In genomic region chr22:17726561-17727243, GRCh38 we compare ENCODE assay signal across 10 cellular contexts. TPM values are rescaled to one million over a fixed set of nuclear protein-coding genes. Genes with fewer than 3 reads are reported as not detected.
DNase-seq lines count a peak whose midpoint lies in the region; TF ChIP-seq lines count a peak whose summit lies in the region.
"Had no signal": no experiment of that assay in that cellular context is flagged by ENCODE, and none has a peak within 500 bp of the region (broad histone marks: within the 10 kb centered on the region; RNA-seq: fewer than 3 reads in every experiment).

No MANE protein-coding gene starts in this region.

- H3K9me3 Mint-ChIP-seq in HFFc6, result no peaks in the 10 kb centered on the region
- H3K9me3 Mint-ChIP-seq in activated naive CD8-positive, alpha-beta T cell treated with anti-CD3 and anti-CD28 coated beads for 36 hours, result no peaks in the 10 kb centered on the region
- no peaks in the 10 kb centered on the region for H3K9me3 Mint-ChIP-seq in immature natural killer cell

- H3K36me3 Mint-ChIP-seq in HFFc6 (ENCODE audit: low read depth) (peaks cover 29% of the 10 kb centered on the region), immature natural killer cell (peaks cover 7 to 17% (median 11%) of the 10 kb centered on the region in 3 donors)
- peaks cover 5% of the 10 kb centered on the region for H3K36me3 Mint-ChIP-seq in activated naive CD8-positive, alpha-beta T cell treated with anti-CD3 and anti-CD28 coated beads for 36 hours

- no peaks in the 10 kb centered on the region; the same call in none of the 2 replicates for H3K27me3 Mint-ChIP-seq in HFFc6 (ENCODE audit: insufficient read depth)
- H3K27me3 Mint-ChIP-seq in activated naive CD8-positive, alpha-beta T cell treated with anti-CD3 and anti-CD28 coated beads for 36 hours, result no peaks in the 10 kb centered on the region
- H3K27me3 Mint-ChIP-seq in immature natural killer cell (ENCODE audit: low read depth in 3 of 3), result peaks cover 0 to 3% (median 0%) of the 10 kb centered on the region in 3 donors

- TF ChIP-seq CTCF in HFFc6 (IDR thresholded peaks at IDR 0.05) (no peak), suprapubic skin (IDR thresholded peaks at IDR 0.05) (no peak)

- H3K4me3 ChIP-seq in ACC112 (ENCODE audit: low read depth, low read length), result no peak overlapping the region
- H3K4me3 ChIP-seq in suprapubic skin, result no peak overlapping the region
- H3K4me3 ChIP-seq: esophagus squamous epithelium had no signal

- peaks cover 8% of the 10 kb centered on the region for H3K4me1 ChIP-seq in ACC112 (ENCODE audit: control insufficient read depth, insufficient read depth, low read length, unreplicated experiment)
- no peaks in the 10 kb centered on the region for H3K4me1 ChIP-seq in suprapubic skin
- H3K4me1 ChIP-seq: parathyroid adenoma had no signal

- peak; percentile 74 for DNase-seq in HFFc6
- DNase-seq in activated naive CD8-positive, alpha-beta T cell treated with anti-CD3 and anti-CD28 coated beads for 36 hours, result no peak
- DNase-seq in immature natural killer cell, result no peak
- DNase-seq in suprapubic skin (ENCODE audit: low spot score in 2 of 2), result no peak
- no peak for DNase-seq in erythroblast (lab: John Stamatoyannopoulos, UW)
- no peak for DNase-seq in Ammon's horn (ENCODE audit: low spot score)
- DNase-seq in NCI-H446 (lab: John Stamatoyannopoulos, UW), result no peak
- DNase-seq: esophagus squamous epithelium had no signal

- no peaks in the 10 kb centered on the region for H3K9me3 ChIP-seq in suprapubic skin
- H3K9me3 ChIP-seq: esophagus squamous epithelium had no signal

- peaks cover 23% of the 10 kb centered on the region for H3K79me2 ChIP-seq in ACC112 (ENCODE audit: control insufficient read depth, insufficient read depth, low read length, unreplicated experiment)
- H3K79me2 ChIP-seq: parathyroid adenoma had no signal

- TF ChIP-seq POLR2A in suprapubic skin (IDR thresholded peaks at IDR 0.05), result no peak
- TF ChIP-seq POLR2A in erythroblast (IDR thresholded peaks at IDR 0.05; ENCODE audit: low read length), result no peak

- H3K4me3 Mint-ChIP-seq in HFFc6 (peak overlapping the region; percentile 79), immature natural killer cell (no peak overlapping the region)
- H3K4me3 Mint-ChIP-seq in activated naive CD8-positive, alpha-beta T cell treated with anti-CD3 and anti-CD28 coated beads for 36 hours, result no peak overlapping the region

- H3K27ac ChIP-seq in ACC112 (ENCODE audit: low read depth, low read length), result peak overlapping the region; percentile 29; the same call in 1 of the 2 replicates
- no peak overlapping the region for H3K27ac ChIP-seq in suprapubic skin
- H3K27ac ChIP-seq: parathyroid adenoma had no signal

- TF ChIP-seq EP300 in suprapubic skin (IDR thresholded peaks at IDR 0.05), result no peak

- H2AFZ ChIP-seq in ACC112 (ENCODE audit: low read length, unreplicated experiment), result no peak overlapping the region
- H2AFZ ChIP-seq: parathyroid adenoma had no signal

- H3K36me3 ChIP-seq in ACC112 (ENCODE audit: insufficient read depth, low read length) (0 out of 2 replicates have a peak, but pooled peaks cover 4% of the 10 kb centered on the region), suprapubic skin (peaks cover 56% of the 10 kb centered on the region)

- H3K27me3 ChIP-seq in ACC112 (ENCODE audit: insufficient read depth, low read length), result no peaks in the 10 kb centered on the region
- no peaks in the 10 kb centered on the region for H3K27me3 ChIP-seq in suprapubic skin
- H3K27me3 ChIP-seq: esophagus squamous epithelium had no signal

- WGBS in suprapubic skin, result 57% methylated on average over 8 of the region's 8 CpGs

- H3K4me1 Mint-ChIP-seq in HFFc6 (ENCODE audit: low read depth), result peaks cover 46% of the 10 kb centered on the region
- H3K4me1 Mint-ChIP-seq in activated naive CD8-positive, alpha-beta T cell treated with anti-CD3 and anti-CD28 coated beads for 36 hours, result peaks cover 15% of the 10 kb centered on the region
- peaks cover 10 to 11% of the 10 kb centered on the region in 2 donors for H3K4me1 Mint-ChIP-seq in immature natural killer cell

- peak overlapping the region; percentile 99 for H3K27ac Mint-ChIP-seq in HFFc6
- peak overlapping the region; percentile 43 for H3K27ac Mint-ChIP-seq in activated naive CD8-positive, alpha-beta T cell treated with anti-CD3 and anti-CD28 coated beads for 36 hours
- peak overlapping the region in 5 of 6 donors; percentile 20 to 84 (median 48) for H3K27ac Mint-ChIP-seq in immature natural killer cell

RNA-seq across cellular contexts. Expression of gene BID, which starts 47.6 kb away (rescaled TPM):
- total RNA-seq in HFFc6 (2021; fragmentation: NEBNext Ultra II Directional; extraction: Animal tissue kit (Norgen Biotek cat#: 25700)), result 10 to 100 TPM; 48.7 to 61.0 (median 50.6) TPM
- total RNA-seq in activated naive CD8-positive, alpha-beta T cell treated with anti-CD3 and anti-CD28 coated beads for 36 hours, result 10 to 100 TPM; 19.6 to 22.0 TPM
- polyA plus RNA-seq in immature natural killer cell, result 100 to 1,000 TPM; 110 to 180 (median 164) TPM
- total RNA-seq in suprapubic skin, result 10 to 100 TPM; 11.8 to 26.6 (median 18.4) TPM

Comparison
In these comparisons a context has a peak if more than half of its experiments do, and no peak if none do; other contexts are left out.
1. H3K27ac Mint-ChIP-seq: peak in every context shown above with its lines; median percentile 99 in HFFc6; 48 in immature natural killer cell; 43 in activated naive CD8-positive, alpha-beta T cell treated with anti-CD3 and anti-CD28 coated beads for 36 hours.